In the genomic region with DNA sequence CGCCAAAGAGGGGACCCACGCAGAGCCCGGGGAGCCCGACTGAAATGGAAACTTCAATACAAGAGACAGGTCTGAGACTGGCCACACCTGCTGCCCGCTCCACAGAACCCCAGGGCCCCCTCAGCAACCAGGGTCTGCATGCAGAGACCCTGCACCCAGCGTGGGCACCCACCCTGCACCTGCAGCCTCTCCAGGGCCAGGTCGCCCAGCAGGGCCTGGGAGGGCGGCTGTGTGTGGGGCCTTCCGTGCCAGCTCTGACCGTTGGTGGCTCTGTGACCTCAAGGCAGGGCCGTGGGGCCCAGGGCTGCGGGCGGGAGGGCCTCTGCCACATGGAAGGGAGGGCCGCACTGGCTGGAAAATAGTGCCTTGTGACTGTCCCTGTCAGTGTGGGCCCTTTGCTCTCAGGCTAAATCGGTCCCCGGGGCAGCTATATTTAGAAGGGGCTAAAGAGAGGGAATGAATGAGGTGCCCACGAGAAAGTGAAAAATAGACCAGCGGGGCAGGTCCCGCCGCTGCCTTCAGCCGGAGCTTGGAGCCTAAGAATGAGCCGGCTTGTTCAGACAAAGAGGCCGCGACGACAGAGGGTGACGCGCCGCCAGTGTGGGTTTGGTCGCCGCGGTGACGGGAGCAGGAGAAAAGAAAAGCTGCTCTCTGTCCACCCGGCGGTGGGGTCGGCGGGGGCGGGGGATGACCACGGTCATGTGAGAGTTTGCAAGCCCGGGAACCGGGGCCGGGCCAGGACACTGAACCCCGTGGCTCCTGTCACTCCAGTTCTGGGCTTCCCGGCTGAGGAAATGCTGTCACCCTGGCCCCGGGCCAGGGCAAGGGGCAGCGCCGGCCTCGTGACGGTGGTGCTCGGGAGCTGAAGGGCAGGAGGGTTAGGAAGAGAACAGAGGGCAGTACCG, we compare ENCODE assay signal across 9 cellular contexts.
DNase-seq lines count a peak whose midpoint lies in the region; ATAC-seq, FAIRE-seq and TF ChIP-seq lines count a peak whose summit lies in the region.
"Had no signal": no experiment of that assay in that cellular context is flagged by ENCODE, and none has a peak within 500 bp of the region (broad histone marks: within the 10 kb centered on the region; RNA-seq: fewer than 3 reads in every experiment).

No MANE protein-coding gene starts in this region.

- ATAC-seq in aorta (ENCODE audit: low FRiP score): peak; percentile 64
- no peak for ATAC-seq in HG03342 (IDR thresholded peaks at IDR 0.05; ENCODE audit: unreplicated experiment)

- no peak for TF ChIP-seq POLR2A in esophagus squamous epithelium (IDR thresholded peaks at IDR 0.05)

- peak; percentile 28 to 58 for DNase-seq in SHP77 (lab: John Stamatoyannopoulos, UW)
- DNase-seq in SHP77 treated with DMSO at 0.1 percent for 48 hours (lab: John Stamatoyannopoulos, UW): no peak
- DNase-seq in esophagus squamous epithelium (lab: John Stamatoyannopoulos, UW): no peak
- peak; percentile 66 for DNase-seq in myocyte (ENCODE audit: low read depth)
- DNase-seq in aorta: peak; percentile 94 to 95
- no peak for DNase-seq in GM19239 (ENCODE audit: insufficient read length, low spot score)
- DNase-seq in NCI-H1092 treated with DMSO at 0.1 percent for 48 hours (lab: John Stamatoyannopoulos, UW): no peak
- DNase-seq: stimulated activated CD4-positive, alpha-beta T cell treated with anti-CD3 and anti-CD28 coated beads, Interleukin-4, amount 100 ng/mL, for 1 hour had no signal

- H3K27me3 ChIP-seq in esophagus squamous epithelium (no peaks in the 10 kb centered on the region), aorta (ENCODE audit: control insufficient read depth in 1 of 2, insufficient read depth in 2 of 2, low read length in 1 of 2) (no peaks in the 10 kb centered on the region)

- peak in 1 of 6 experiments; percentile 10 for TF ChIP-seq CTCF in esophagus squamous epithelium (IDR thresholded peaks at IDR 0.05)

- H3K36me3 ChIP-seq in esophagus squamous epithelium: no peaks in the 10 kb centered on the region
- no peaks in the 10 kb centered on the region for H3K36me3 ChIP-seq in aorta (ENCODE audit: control insufficient read depth in 1 of 2, insufficient read depth in 2 of 2, low read length in 1 of 2)

- H3K4me3 ChIP-seq in esophagus squamous epithelium: peak overlapping the region in 3 of 4 donors; percentile 9 to 49 (median 22)
- no peak overlapping the region for H3K4me3 ChIP-seq in aorta (ENCODE audit: low read length in 2 of 2)

- 48 to 59% methylated on average over 11 to 20 of the region's 50 CpGs for WGBS in esophagus squamous epithelium, 2 donors
- WGBS in aorta, 2 donors: 15 to 19% methylated on average over 50 of the region's 50 CpGs

- H3K4me1 ChIP-seq in esophagus squamous epithelium (peaks cover 53 to 84% (median 62%) of the 10 kb centered on the region in 3 donors), aorta (ENCODE audit: control insufficient read depth in 1 of 2, insufficient read depth in 2 of 2, low read length in 2 of 2) (no peaks in the 10 kb centered on the region)

- H3K27ac ChIP-seq in esophagus squamous epithelium (peak overlapping the region; percentile 71 to 91 (median 88)), aorta (ENCODE audit: low read depth in 1 of 2, low read length in 2 of 2) (peak overlapping the region; percentile 12 to 92)

- no peak for FAIRE-seq in GM19239 (lab: Jason Lieb, UNC)

- H3K9me3 ChIP-seq in esophagus squamous epithelium (no peaks in the 10 kb centered on the region), aorta (ENCODE audit: control insufficient read depth, low read length) (no peaks in the 10 kb centered on the region)

- intact Hi-C loops in esophagus squamous epithelium (cut with DNase I): loop anchor here (10.0 kb wide), 1 partner anchor 58 kb away; no protein-coding TSS in a partner anchor
- intact Hi-C loops in aorta (cut with DNase I): no loop called here

Comparison
In these comparisons a context has a peak if more than half of its experiments do, and no peak if none do; other contexts are left out.
1. DNase-seq: peak in SHP77 (2 of 2), myocyte (single experiment) and aorta (2 of 2); none in SHP77 treated with DMSO at 0.1 percent for 48 hours (single experiment), esophagus squamous epithelium (single experiment), GM19239 (single experiment) and NCI-H1092 treated with DMSO at 0.1 percent for 48 hours (single experiment).
2. H3K4me3 ChIP-seq: peak in esophagus squamous epithelium (3 of 4); none in aorta (0 of 2).